ENCODE assay signal across 14 cellular contexts in genomic region chr22:27705391-27706080, GRCh38.
"Had no signal": no experiment of that assay in that cellular context is flagged by ENCODE, and none has a peak within 500 bp of the region (broad histone marks: within the 10 kb centered on the region; RNA-seq: fewer than 3 reads in every experiment).

No MANE protein-coding gene starts in this region.

- H3K27ac ChIP-seq: brain microvascular endothelial cell, left lung had no signal

- H3K4me1 ChIP-seq: left lung had no signal

- H3K27ac Mint-ChIP-seq: activated CD4-positive, alpha-beta memory T cell treated with anti-CD3 and anti-CD28 coated beads, Interleukin-2, amount 10 ng/mL, durations not matched to agents 7 days and 5 days; activated naive CD8-positive, alpha-beta T cell; nephron; stimulated activated naive CD8-positive, alpha-beta T cell treated with anti-CD3 and anti-CD28 coated beads, Interleukin-15, Interleukin-2, amounts not matched to agents 100 ng/mL and 50 ng/mL, for 24 hours had no signal

- H3K27me3 ChIP-seq: brain microvascular endothelial cell, left lung had no signal

- ATAC-seq: left lung had no signal

- H3K4me3 Mint-ChIP-seq: activated CD4-positive, alpha-beta memory T cell treated with anti-CD3 and anti-CD28 coated beads, Interleukin-2, amount 10 ng/mL, durations not matched to agents 7 days and 5 days; activated naive CD8-positive, alpha-beta T cell; nephron; stimulated activated naive CD8-positive, alpha-beta T cell treated with anti-CD3 and anti-CD28 coated beads, Interleukin-15, Interleukin-2, amounts not matched to agents 100 ng/mL and 50 ng/mL, for 24 hours had no signal

- FAIRE-seq: endometrium had no signal

- H3K4me3 ChIP-seq: left lung had no signal

- DNase-seq: activated CD4-positive, alpha-beta memory T cell treated with anti-CD3 and anti-CD28 coated beads, Interleukin-2, amount 10 ng/mL, durations not matched to agents 7 days and 5 days; activated gamma-delta T cell; activated T-cell treated with anti-CD3 and anti-CD28 coated beads, Interleukin-2, amount 50 U/mL, for 48 hours; brain microvascular endothelial cell; foreskin melanocyte; islet precursor cell; left lung; mesenchymal stem cell; stimulated activated CD4-positive, alpha-beta T cell treated with anti-CD3 and anti-CD28 coated beads, Interleukin-15, amount 100 ng/mL, for 24 hours; stimulated activated CD4-positive, alpha-beta T cell treated with anti-CD3 and anti-CD28 coated beads, Interleukin-4, amount 100 ng/mL, for 24 hours had no signal

- H3K36me3 ChIP-seq: brain microvascular endothelial cell, left lung had no signal

- H3K9me3 Mint-ChIP-seq: stimulated activated naive CD8-positive, alpha-beta T cell treated with anti-CD3 and anti-CD28 coated beads, Interleukin-15, Interleukin-2, amounts not matched to agents 100 ng/mL and 50 ng/mL, for 24 hours had no signal

- H3K27me3 Mint-ChIP-seq: activated CD4-positive, alpha-beta memory T cell treated with anti-CD3 and anti-CD28 coated beads, Interleukin-2, amount 10 ng/mL, durations not matched to agents 7 days and 5 days had no signal

- H3K4me1 Mint-ChIP-seq: activated CD4-positive, alpha-beta memory T cell treated with anti-CD3 and anti-CD28 coated beads, Interleukin-2, amount 10 ng/mL, durations not matched to agents 7 days and 5 days; nephron had no signal
